ENCODE assay signal across 16 cellular contexts in genomic region chr2:120995656-120996190, GRCh38.
A peak's percentile ranks its signal among the peaks of the same experiment; 100 is the strongest.
DNase-seq lines count a peak whose midpoint lies in the region; ATAC-seq and TF ChIP-seq lines count a peak whose summit lies in the region.
"Had no signal": no experiment of that assay in that cellular context is flagged by ENCODE, and none has a peak within 500 bp of the region (broad histone marks: within the 10 kb centered on the region; RNA-seq: fewer than 3 reads in every experiment).

No MANE protein-coding gene starts in this region.

- ATAC-seq in left cardiac atrium (no peak), left lobe of liver (no peak), HG02938 (IDR thresholded peaks at IDR 0.05; ENCODE audit: unreplicated experiment) (no peak), T-cell (replicated peaks in 1 of 4) (no peak)
- ATAC-seq: HepG2 had no signal

- H3K27ac ChIP-seq in right atrium auricular region (no peak overlapping the region), colonic mucosa (no peak overlapping the region)
- H3K27ac ChIP-seq: C4-2B, GM23248 had no signal

- no peaks in the 10 kb centered on the region for H3K9me3 ChIP-seq in right atrium auricular region
- no peaks in the 10 kb centered on the region for H3K9me3 ChIP-seq in colonic mucosa
- H3K9me3 ChIP-seq: Caco-2 had no signal

- peak; percentile 38 for DNase-seq in right atrium auricular region (ENCODE audit: low spot score)
- no peak for DNase-seq in left cardiac atrium
- peak; percentile 5 for DNase-seq in colonic mucosa
- DNase-seq in left lobe of liver (ENCODE audit: low spot score): peak; percentile 6
- DNase-seq in iPS-NIHi11 (ENCODE audit: low spot score): no peak
- DNase-seq in T-cell: no peak
- DNase-seq: ACHN; AML-193; Caco-2; CD4-positive, alpha-beta T cell; GM23248; HCEC 1CT had no signal

- H3K36me3 Mint-ChIP-seq in T-cell: no peaks in the 10 kb centered on the region
- H3K36me3 Mint-ChIP-seq: IgD-negative memory B cell had no signal

- H3K4me3 Mint-ChIP-seq in T-cell: no peak overlapping the region
- H3K4me3 Mint-ChIP-seq: CD4-positive, alpha-beta T cell; IgD-negative memory B cell had no signal

- POLR2A ChIA-PET in T-cell (lab: Charles Lee): no interaction called here

- no peak overlapping the region for H3K9ac ChIP-seq in colonic mucosa (ENCODE audit: low read depth in 2 of 2, low read length in 2 of 2)
- H3K9ac ChIP-seq: GM23248 had no signal

- H3K9me3 Mint-ChIP-seq in T-cell: no peaks in the 10 kb centered on the region
- H3K9me3 Mint-ChIP-seq: CD4-positive, alpha-beta T cell had no signal

- CTCF ChIA-PET in T-cell (lab: Charles Lee): no interaction called here

- H3K27me3 Mint-ChIP-seq in T-cell: no peaks in the 10 kb centered on the region
- H3K27me3 Mint-ChIP-seq: CD4-positive, alpha-beta T cell had no signal

- H3K27me3 ChIP-seq in right atrium auricular region (no peaks in the 10 kb centered on the region), colonic mucosa (no peaks in the 10 kb centered on the region)

- H3K4me1 ChIP-seq in right atrium auricular region: no peaks in the 10 kb centered on the region
- no peaks in the 10 kb centered on the region for H3K4me1 ChIP-seq in colonic mucosa
- H3K4me1 ChIP-seq: Caco-2 had no signal

- no peaks in the 10 kb centered on the region for H3K4me1 Mint-ChIP-seq in T-cell
- H3K4me1 Mint-ChIP-seq: IgD-negative memory B cell had no signal

- H3K36me3 ChIP-seq in right atrium auricular region (no peaks in the 10 kb centered on the region), colonic mucosa (no peaks in the 10 kb centered on the region)

- no peak overlapping the region for H3K27ac Mint-ChIP-seq in T-cell
- H3K27ac Mint-ChIP-seq: CD4-positive, alpha-beta T cell had no signal

- intact Hi-C loops in left cardiac atrium (cut with DNase I) (no loop called here), colonic mucosa (cut with DNase I) (no loop called here)

- H3K4me3 ChIP-seq in right atrium auricular region (no peak overlapping the region), colonic mucosa (no peak overlapping the region)
- H3K4me3 ChIP-seq: GM23248 had no signal

- TF ChIP-seq CTCF in right atrium auricular region (IDR thresholded peaks at IDR 0.05) (no peak), colonic mucosa (IDR thresholded peaks at IDR 0.05) (no peak)

Comparison
In these comparisons a context has a peak if more than half of its experiments do, and no peak if none do; other contexts are left out.
1. DNase-seq: peak in right atrium auricular region (single experiment), colonic mucosa (single experiment) and left lobe of liver (single experiment); none in left cardiac atrium (single experiment), iPS-NIHi11 (single experiment) and T-cell (0 of 34).